ENCODE assay signal across 23 cellular contexts in the genomic region with DNA sequence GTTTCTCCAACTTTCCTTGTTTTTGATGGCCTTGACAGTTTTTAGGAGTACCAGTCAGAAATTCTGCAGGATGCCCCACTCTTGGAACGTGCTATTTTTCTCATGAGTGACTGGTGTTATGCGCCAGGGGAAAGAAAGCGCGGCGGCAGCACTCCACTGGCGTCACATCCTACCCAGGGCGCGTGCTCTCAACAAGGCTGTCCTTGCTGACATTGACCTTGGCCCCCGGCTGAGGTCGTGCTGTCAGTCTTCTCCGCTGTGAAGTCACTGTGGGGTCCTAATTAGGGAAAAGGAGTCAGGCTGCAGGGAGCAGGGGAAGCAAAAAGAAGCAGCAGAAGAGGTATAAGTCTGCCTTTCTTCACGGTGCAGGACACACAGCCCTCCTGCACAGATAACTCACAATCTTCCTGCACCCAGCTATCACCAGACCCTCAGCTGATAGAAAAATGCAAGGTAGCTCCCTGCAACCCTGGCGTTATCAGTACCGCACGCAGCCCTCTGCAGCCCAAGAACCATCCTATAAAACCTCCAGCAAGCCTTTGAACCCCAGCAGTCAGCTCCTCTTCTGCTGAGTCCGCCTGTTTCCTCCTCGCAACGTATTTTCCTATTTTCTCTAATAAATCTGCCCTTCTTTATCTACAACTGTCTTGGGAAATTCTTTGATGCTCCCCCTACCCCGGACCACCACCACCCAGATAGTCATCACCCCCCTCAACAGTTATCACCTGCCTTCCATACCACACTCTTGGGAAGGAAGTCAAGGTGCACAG. TPM values are rescaled to one million over a fixed set of nuclear protein-coding genes. Genes with fewer than 3 reads are reported as not detected.
DNase-seq lines count a peak whose midpoint lies in the region; ATAC-seq and TF ChIP-seq lines count a peak whose summit lies in the region.
"Had no signal": no experiment of that assay in that cellular context is flagged by ENCODE, and none has a peak within 500 bp of the region (broad histone marks: within the 10 kb centered on the region; RNA-seq: fewer than 3 reads in every experiment).

No MANE protein-coding gene starts in this region.

- H3K9me3 ChIP-seq in Karpas-422 (ENCODE audit: low read length): no peaks in the 10 kb centered on the region
- peaks cover 37% of the 10 kb centered on the region for H3K9me3 ChIP-seq in endodermal cell (ENCODE audit: control insufficient read depth, low read length)

- H3K27me3 ChIP-seq in Karpas-422 (ENCODE audit: low read length) (no peaks in the 10 kb centered on the region), endodermal cell (ENCODE audit: control insufficient read depth, insufficient read depth, low read length, poor library complexity, severe bottlenecking) (no peaks in the 10 kb centered on the region)
- H3K27me3 ChIP-seq: Peyer's patch had no signal

- H3K27ac ChIP-seq in Karpas-422 (ENCODE audit: low read length) (peak overlapping the region; percentile 39), endodermal cell (ENCODE audit: low read depth, low read length) (no peak overlapping the region)
- H3K27ac ChIP-seq: Peyer's patch, SK-N-MC had no signal

- H3K9ac ChIP-seq in Karpas-422 (ENCODE audit: low read length) (no peak overlapping the region), endodermal cell (ENCODE audit: extremely low read depth, low read length, poor library complexity, severe bottlenecking) (no peak overlapping the region)

- H3K36me3 ChIP-seq in Karpas-422 (ENCODE audit: insufficient read depth, low read length) (no peaks in the 10 kb centered on the region), endodermal cell (ENCODE audit: control insufficient read depth, insufficient read depth, low read length) (no peaks in the 10 kb centered on the region)
- H3K36me3 ChIP-seq: Peyer's patch had no signal

- no peaks in the 10 kb centered on the region for H3K9me2 ChIP-seq in Karpas-422 (replicated peaks; ENCODE audit: insufficient read depth, low read length)

- H3K4me3 Mint-ChIP-seq in endodermal cell: no peak overlapping the region
- H3K4me3 Mint-ChIP-seq: CD4-positive, CD25-positive, alpha-beta regulatory T cell; GM23338; IgD-negative memory B cell had no signal

- H3K9me3 Mint-ChIP-seq in endodermal cell: peaks cover 37% of the 10 kb centered on the region

- no peaks in the 10 kb centered on the region for H4K20me1 ChIP-seq in Karpas-422 (ENCODE audit: insufficient read depth, low read depth, low read length)

- intact Hi-C loops in posterior vena cava (cut with DNase I): no loop called here

- DNase-seq in Karpas-422: no peak
- peak; percentile 13 for DNase-seq in endodermal cell
- DNase-seq in iPS-NIHi11 (ENCODE audit: low spot score): peak; percentile 3
- DNase-seq in posterior vena cava (ENCODE audit: low spot score): peak; percentile 58
- DNase-seq in ecto neural progenitor cell (ENCODE audit: low spot score): no peak
- DNase-seq: CD4-positive, CD25-positive, alpha-beta regulatory T cell; DND-41; NCI-H1694; NCI-H2081; NCI-H2171; NCI-H526; Peyer's patch; SHP77 had no signal

- WGBS in endodermal cell (ENCODE audit: insufficient coverage in 1 of 2, insufficient read length in 1 of 2), 2 experiments: 86 to 90% methylated on average over 16 to 19 of the region's 19 CpGs

- H3K79me2 ChIP-seq in Karpas-422 (ENCODE audit: low read length): no peaks in the 10 kb centered on the region

- no peak overlapping the region for H3K4me2 ChIP-seq in Karpas-422 (ENCODE audit: low read depth, low read length, poor library complexity, severe bottlenecking)
- H3K4me2 ChIP-seq: GM23338 had no signal

- TF ChIP-seq CTCF in endodermal cell (conservative IDR thresholded peaks at IDR 0.05): no peak

- H3K36me3 Mint-ChIP-seq in endodermal cell (ENCODE audit: low read depth): no peaks in the 10 kb centered on the region
- H3K36me3 Mint-ChIP-seq: CD4-positive, CD25-positive, alpha-beta regulatory T cell had no signal

- no peak overlapping the region for H2AFZ ChIP-seq in Karpas-422 (ENCODE audit: low read length)
- H2AFZ ChIP-seq: GM23338 had no signal

- H3K27ac Mint-ChIP-seq in endodermal cell: no peak overlapping the region
- H3K27ac Mint-ChIP-seq: GM23338, IgD-negative memory B cell had no signal

- H3K4me3 ChIP-seq in Karpas-422 (ENCODE audit: low read length): no peak overlapping the region
- no peak overlapping the region for H3K4me3 ChIP-seq in endodermal cell (ENCODE audit: low read length)
- H3K4me3 ChIP-seq: GM12878, GM23338, Peyer's patch, SK-N-MC had no signal

- H3K4me1 Mint-ChIP-seq in endodermal cell: no peaks in the 10 kb centered on the region
- H3K4me1 Mint-ChIP-seq: GM23338, IgD-negative memory B cell had no signal

- H3K4me1 ChIP-seq in Karpas-422 (ENCODE audit: low read length) (peaks cover 34% of the 10 kb centered on the region), endodermal cell (ENCODE audit: control insufficient read depth, insufficient read depth, low read length) (no peaks in the 10 kb centered on the region)
- H3K4me1 ChIP-seq: Peyer's patch had no signal

- ATAC-seq in HG02623 (IDR thresholded peaks at IDR 0.05; ENCODE audit: unreplicated experiment): no peak
- no peak for ATAC-seq in GM18519 (IDR thresholded peaks at IDR 0.05; ENCODE audit: low FRiP score, unreplicated experiment)
- ATAC-seq: GM12878, GM23338, HCT116 had no signal

- H3K27me3 Mint-ChIP-seq in endodermal cell (ENCODE audit: insufficient read depth): no peaks in the 10 kb centered on the region

RNA-seq across cellular contexts. Expression of gene C14orf180, which starts 48.0 kb away (rescaled TPM):
- not detected in 2 replicates for total RNA-seq in Karpas-422 (2014; rRNA removed; shearing (Covaris generic); ENCODE audit: low replicate concordance)
- not detected for total RNA-seq in endodermal cell
- not detected for polyA plus RNA-seq in endodermal cell (2013, experiment 1 of 2)
- not detected for polyA plus RNA-seq in endodermal cell (2013, experiment 2 of 2)
- 1 to 10 TPM; 1.4 to 5.9 TPM for total RNA-seq in posterior vena cava
- total RNA-seq: CD4-positive, CD25-positive, alpha-beta regulatory T cell; GM12878; GM23338; M059J; OCI-LY7 had no signal
- polyA plus RNA-seq: BJ; CD4-positive, CD25-positive, alpha-beta regulatory T cell; GM12878; GM23338; IgD-negative memory B cell had no signal

Comparison
In these comparisons a context has a peak if more than half of its experiments do, and no peak if none do; other contexts are left out.
1. DNase-seq: peak in endodermal cell (single experiment), iPS-NIHi11 (single experiment) and posterior vena cava (single experiment); none in Karpas-422 (single experiment) and ecto neural progenitor cell (single experiment).